Comparison of ENCODE assay signal across 14 cellular contexts in genomic region chr9:84932915-84933527, GRCh38.
DNase-seq lines count a peak whose midpoint lies in the region; ATAC-seq and TF ChIP-seq lines count a peak whose summit lies in the region.
"Had no signal": no experiment of that assay in that cellular context is flagged by ENCODE, and none has a peak within 500 bp of the region (broad histone marks: within the 10 kb centered on the region; RNA-seq: fewer than 3 reads in every experiment).

No MANE protein-coding gene starts in this region.

- ATAC-seq in PC-3 (no peak), HG02759 (IDR thresholded peaks at IDR 0.05; ENCODE audit: unreplicated experiment) (no peak), HG03432 (IDR thresholded peaks at IDR 0.05; ENCODE audit: unreplicated experiment) (no peak)
- no peak for ATAC-seq in activated CD8-positive, alpha-beta T cell treated with anti-CD3 and anti-CD28 coated beads, Interleukin-2, amount 10 ng/mL, durations not matched to agents 7 days and 5 days

- no peak for DNase-seq in GM12864 (ENCODE audit: low read depth)
- peak; percentile 1 for DNase-seq in PC-3
- DNase-seq in fibroblast of the aortic adventitia (ENCODE audit: low read depth) = peak; percentile 2
- DNase-seq in osteoblast (ENCODE audit: insufficient read length, low spot score, missing footprints) = no peak
- no peak for DNase-seq in activated CD4-positive, alpha-beta T cell treated with anti-CD3 and anti-CD28 coated beads, Interleukin-2, amount 50 U/mL, for 48 hours
- DNase-seq in activated CD8-positive, alpha-beta T cell treated with anti-CD3 and anti-CD28 coated beads, Interleukin-2, amount 10 ng/mL, durations not matched to agents 7 days and 5 days = no peak
- DNase-seq: activated CD4-positive, alpha-beta T cell treated with anti-CD3 and anti-CD28 coated beads, Interleukin-2, amount 50 U/mL, for 1 hour; activated naive CD4-positive, alpha-beta T cell treated with anti-CD3 and anti-CD28 coated beads for 36 hours; dermis blood vessel endothelial cell; H7; NCI-H187; sigmoid colon had no signal

- H3K4me1 Mint-ChIP-seq in activated CD8-positive, alpha-beta T cell treated with anti-CD3 and anti-CD28 coated beads, Interleukin-2, amount 10 ng/mL, durations not matched to agents 7 days and 5 days (ENCODE audit: low read depth) = no peaks in the 10 kb centered on the region

- peak; percentile 11 for TF ChIP-seq CTCF in GM12864 (IDR thresholded peaks at IDR 0.05; ENCODE audit: low read depth, low read length, missing control alignments)
- peak; percentile 26; the same call in 1 of the 2 replicates for TF ChIP-seq CTCF in PC-3 (conservative IDR thresholded peaks at IDR 0.05; ENCODE audit: low read depth, low read length)
- TF ChIP-seq CTCF in fibroblast of the aortic adventitia (IDR thresholded peaks at IDR 0.05; ENCODE audit: insufficient read depth, low read length) = no peak
- TF ChIP-seq CTCF in osteoblast (IDR thresholded peaks at IDR 0.05; ENCODE audit: extremely low read depth, low read depth, low read length) = peak; percentile 14

- no peaks in the 10 kb centered on the region for H3K9me2 ChIP-seq in PC-3 (replicated peaks; ENCODE audit: low read length)

- H3K27me3 ChIP-seq in PC-3 (ENCODE audit: low read length) (no peaks in the 10 kb centered on the region; the same call in 1 of the 2 replicates), osteoblast (ENCODE audit: insufficient read depth, low read length) (no peaks in the 10 kb centered on the region)
- H3K27me3 ChIP-seq: sigmoid colon had no signal

- CTCF ChIA-PET in PC-3 (lab: Charles Lee) = no interaction called here
- CTCF ChIA-PET in activated CD8-positive, alpha-beta T cell treated with anti-CD3 and anti-CD28 coated beads, Interleukin-2, amount 10 ng/mL, durations not matched to agents 7 days and 5 days (lab: Charles Lee) = no interaction called here

- H3K4me1 ChIP-seq in PC-3 (ENCODE audit: insufficient read depth, low read length) = no peaks in the 10 kb centered on the region
- H3K4me1 ChIP-seq in osteoblast (ENCODE audit: insufficient read depth, low read length) = no peaks in the 10 kb centered on the region
- H3K4me1 ChIP-seq: sigmoid colon had no signal

- H3K27ac Mint-ChIP-seq in activated CD8-positive, alpha-beta T cell treated with anti-CD3 and anti-CD28 coated beads, Interleukin-2, amount 10 ng/mL, durations not matched to agents 7 days and 5 days = no peak overlapping the region
- H3K27ac Mint-ChIP-seq: activated naive CD4-positive, alpha-beta T cell treated with anti-CD3 and anti-CD28 coated beads for 36 hours had no signal

- no TSS peak for BruUV-seq in PC-3 (replicated peaks; lab: Mats Ljungman, UMichigan)

- H2AFZ ChIP-seq in PC-3 (ENCODE audit: low read length) = no peak overlapping the region
- H2AFZ ChIP-seq in osteoblast (ENCODE audit: low read length) = no peak overlapping the region

- no peak overlapping the region for H3K9ac ChIP-seq in PC-3 (ENCODE audit: low read length)

- no peak overlapping the region for H3K4me3 Mint-ChIP-seq in activated CD8-positive, alpha-beta T cell treated with anti-CD3 and anti-CD28 coated beads, Interleukin-2, amount 10 ng/mL, durations not matched to agents 7 days and 5 days
- H3K4me3 Mint-ChIP-seq: activated naive CD4-positive, alpha-beta T cell treated with anti-CD3 and anti-CD28 coated beads for 36 hours had no signal

- H4K20me1 ChIP-seq in PC-3 (ENCODE audit: low read length) (no peaks in the 10 kb centered on the region), osteoblast (ENCODE audit: insufficient read depth, low read length) (no peaks in the 10 kb centered on the region)

- no peak overlapping the region for H3K4me3 ChIP-seq in GM12864 (ENCODE audit: low read depth, low read length)
- no peak overlapping the region for H3K4me3 ChIP-seq in PC-3 (ENCODE audit: low read length)
- H3K4me3 ChIP-seq in fibroblast of the aortic adventitia (ENCODE audit: low read depth, low read length) = no peak overlapping the region
- no peak overlapping the region for H3K4me3 ChIP-seq in osteoblast (ENCODE audit: insufficient read depth, low read length)
- H3K4me3 ChIP-seq: sigmoid colon had no signal

- no peaks in the 10 kb centered on the region for H3K9me3 Mint-ChIP-seq in activated CD8-positive, alpha-beta T cell treated with anti-CD3 and anti-CD28 coated beads, Interleukin-2, amount 10 ng/mL, durations not matched to agents 7 days and 5 days (ENCODE audit: insufficient read depth)
- H3K9me3 Mint-ChIP-seq: activated naive CD4-positive, alpha-beta T cell treated with anti-CD3 and anti-CD28 coated beads for 36 hours had no signal

- intact Hi-C loops in PC-3 (cut with micrococcal nuclease) = no loop called here

- H3K9me3 ChIP-seq in PC-3 (ENCODE audit: low read length) (no peaks in the 10 kb centered on the region), osteoblast (ENCODE audit: low read depth, low read length) (no peaks in the 10 kb centered on the region)
- H3K9me3 ChIP-seq: sigmoid colon had no signal

- H3K36me3 Mint-ChIP-seq in activated CD8-positive, alpha-beta T cell treated with anti-CD3 and anti-CD28 coated beads, Interleukin-2, amount 10 ng/mL, durations not matched to agents 7 days and 5 days (ENCODE audit: low read depth) = no peaks in the 10 kb centered on the region

- H3K4me2 ChIP-seq in PC-3 (ENCODE audit: low read length) (no peak overlapping the region), osteoblast (ENCODE audit: insufficient read depth, low read length) (no peak overlapping the region)

- POLR2A ChIA-PET in PC-3 (lab: Charles Lee; ENCODE audit: unreplicated experiment) = no interaction called here
- POLR2A ChIA-PET in activated CD8-positive, alpha-beta T cell treated with anti-CD3 and anti-CD28 coated beads, Interleukin-2, amount 10 ng/mL, durations not matched to agents 7 days and 5 days (lab: Charles Lee) = no interaction called here

- H3K27me3 Mint-ChIP-seq in activated CD8-positive, alpha-beta T cell treated with anti-CD3 and anti-CD28 coated beads, Interleukin-2, amount 10 ng/mL, durations not matched to agents 7 days and 5 days (ENCODE audit: low read depth) = peaks cover 3% of the 10 kb centered on the region

- H3K36me3 ChIP-seq in PC-3 (ENCODE audit: low read depth, low read length) = no peaks in the 10 kb centered on the region
- H3K36me3 ChIP-seq in osteoblast (ENCODE audit: insufficient read depth, low read length) = no peaks in the 10 kb centered on the region
- H3K36me3 ChIP-seq: sigmoid colon had no signal

- H3K79me2 ChIP-seq in PC-3 (ENCODE audit: low read length) (no peaks in the 10 kb centered on the region), osteoblast (ENCODE audit: insufficient read depth, low read length) (no peaks in the 10 kb centered on the region)

- H3K27ac ChIP-seq in PC-3 (ENCODE audit: low read length) = no peak overlapping the region
- no peak overlapping the region for H3K27ac ChIP-seq in osteoblast (ENCODE audit: low read depth, low read length)
- H3K27ac ChIP-seq: sigmoid colon had no signal

- H3F3A ChIP-seq in PC-3 (ENCODE audit: low read length, unreplicated experiment) = no peaks in the 10 kb centered on the region

Comparison
In these comparisons a context has a peak if more than half of its experiments do, and no peak if none do; other contexts are left out.
1. DNase-seq: peak in PC-3 (single experiment) and fibroblast of the aortic adventitia (single experiment); none in GM12864 (single experiment), osteoblast (single experiment), activated CD4-positive, alpha-beta T cell treated with anti-CD3 and anti-CD28 coated beads, Interleukin-2, amount 50 U/mL, for 48 hours (0 of 2) and activated CD8-positive, alpha-beta T cell treated with anti-CD3 and anti-CD28 coated beads, Interleukin-2, amount 10 ng/mL, durations not matched to agents 7 days and 5 days (single experiment).